ENCODE assay signal across 22 cellular contexts in genomic region chr20:32980990-32981389, GRCh38. TPM values are rescaled to one million over a fixed set of nuclear protein-coding genes. Genes with fewer than 3 reads are reported as not detected.
DNase-seq lines count a peak whose midpoint lies in the region; ATAC-seq, FAIRE-seq and TF ChIP-seq lines count a peak whose summit lies in the region.
"Had no signal": no experiment of that assay in that cellular context is flagged by ENCODE, and none has a peak within 500 bp of the region (broad histone marks: within the 10 kb centered on the region; RNA-seq: fewer than 3 reads in every experiment).

No MANE protein-coding gene starts in this region.

- H3K79me2 ChIP-seq in HepG2 (ENCODE audit: insufficient read depth, low read length), result no peaks in the 10 kb centered on the region

- H3K27ac Mint-ChIP-seq in chondrocyte (ENCODE audit: unreplicated experiment), result no peak overlapping the region

- H3K27me3 ChIP-seq in HepG2 (ENCODE audit: control insufficient read depth in 1 of 2, insufficient read depth in 2 of 2, low read length in 2 of 2) (peaks cover 9 to 74% of the 10 kb centered on the region in 2 experiments), right lobe of liver (no peaks in the 10 kb centered on the region)
- H3K27me3 ChIP-seq: MG63 had no signal

- no peak for TF ChIP-seq RAD21 in HepG2 (CRISPR knock-in tag; IDR thresholded peaks at IDR 0.05)

- no peak overlapping the region for H3K4me3 ChIP-seq in HepG2 (replicated peaks in 1 of 3; ENCODE audit: insufficient read depth in 1 of 3, low read depth in 2 of 3, low read length in 3 of 3)
- no peak overlapping the region for H3K4me3 ChIP-seq in right lobe of liver
- H3K4me3 ChIP-seq: A549, MG63 had no signal

- TF ChIP-seq POLR2A in HepG2 (IDR thresholded peaks at IDR 0.05; ENCODE audit: insufficient read depth in 1 of 2, low read depth in 2 of 2, low read length in 2 of 2), result no peak
- no peak for TF ChIP-seq POLR2A in right lobe of liver (IDR thresholded peaks at IDR 0.05)

- peaks cover 6% of the 10 kb centered on the region for H3K9me3 Mint-ChIP-seq in chondrocyte (ENCODE audit: low read depth)

- no TSS peak for BruUV-seq in HepG2 (replicated peaks; lab: Mats Ljungman, UMichigan)

- H3K36me3 ChIP-seq in HepG2 (replicated peaks in 1 of 2; ENCODE audit: control insufficient read depth in 1 of 2, insufficient read depth in 2 of 2, low read length in 2 of 2) (no peaks in the 10 kb centered on the region), right lobe of liver (no peaks in the 10 kb centered on the region)
- H3K36me3 ChIP-seq: MG63 had no signal

- H3K9ac ChIP-seq in HepG2 (ENCODE audit: insufficient read depth, low read depth, low read length), result no peak overlapping the region

- FAIRE-seq in HepG2 (lab: Jason Lieb, UNC), result no peak
- FAIRE-seq: A549, GM12892, H1 had no signal

- POLR2A ChIA-PET in HepG2 (lab: Yijun Ruan, JAX), result no interaction called here

- no peak overlapping the region for H3K4me3 Mint-ChIP-seq in chondrocyte (ENCODE audit: unreplicated experiment)

- no peaks in the 10 kb centered on the region for H4K20me1 ChIP-seq in HepG2 (ENCODE audit: insufficient read depth, low read length)

- in situ Hi-C loops in HepG2 (cut with HindIII; ENCODE audit: extremely low pct_ligation_motif_present, low pct_unique_long_range_greater_than_20kb), result no loop called here

- TF ChIP-seq CTCF in HepG2 (CRISPR knock-in tag; IDR thresholded peaks at IDR 0.05) (no peak), right lobe of liver (IDR thresholded peaks at IDR 0.05) (no peak), chondrocyte (IDR thresholded peaks at IDR 0.05) (no peak)

- no peak for DNase-seq in HepG2 (ENCODE audit: low spot score)
- no peak for DNase-seq in right lobe of liver
- DNase-seq in chondrocyte (ENCODE audit: low spot score), result peak; percentile 22
- peak; percentile 36 for DNase-seq in midbrain (lab: John Stamatoyannopoulos, UW)
- no peak for DNase-seq in NCI-H82 treated with DMSO at 0.1 percent for 48 hours (lab: John Stamatoyannopoulos, UW; ENCODE audit: unreplicated experiment)
- no peak for DNase-seq in GDM1 (lab: John Stamatoyannopoulos, UW)
- DNase-seq: DMS 273 treated with DMSO at 0.1 percent for 48 hours, GF-D8, IMR-90, Karpas-422, MG63, NCI-H146, NCI-H2081, NCI-H510A treated with DMSO at 0.1 percent for 48 hours, Right ventricle myocardium superior had no signal

- no peak overlapping the region for H2AFZ ChIP-seq in HepG2 (ENCODE audit: low read length)

- WGBS in HepG2 (ENCODE audit: low lambda C conversion rate), result 18% methylated on average over 6 of the region's 6 CpGs
- 63% methylated on average over 5 of the region's 6 CpGs for WGBS in right lobe of liver (ENCODE audit: insufficient coverage, low coverage, low lambda C conversion rate, missing lambda C conversion rate)

- H3K9me3 ChIP-seq in HepG2 (ENCODE audit: low read length) (no peaks in the 10 kb centered on the region), right lobe of liver (no peaks in the 10 kb centered on the region)
- H3K9me3 ChIP-seq: A549, MG63 had no signal

- H3K27ac ChIP-seq in HepG2 (ENCODE audit: extremely low read length, insufficient read depth, low read length) (no peak overlapping the region), right lobe of liver (no peak overlapping the region), temporal lobe (ENCODE audit: low read depth, low read length) (peak overlapping the region; percentile 94)
- H3K27ac ChIP-seq: A549, C4-2B had no signal

- peaks cover 53% of the 10 kb centered on the region for H3K4me1 ChIP-seq in HepG2 (ENCODE audit: insufficient read depth, low read length)
- no peaks in the 10 kb centered on the region for H3K4me1 ChIP-seq in right lobe of liver
- H3K4me1 ChIP-seq: A549 had no signal

- ATAC-seq in HepG2, result no peak
- ATAC-seq in right lobe of liver, result no peak
- no peak for ATAC-seq in GM19035 (IDR thresholded peaks at IDR 0.05; ENCODE audit: unreplicated experiment)
- ATAC-seq: A549, Panc1 had no signal

- CTCF ChIA-PET in HepG2 (lab: Yijun Ruan, JAX; ENCODE audit: low intra/inter-chr PET ratio, low total read pairs), result no interaction called here

- peaks cover 21% of the 10 kb centered on the region for H3K27me3 Mint-ChIP-seq in chondrocyte (ENCODE audit: low read depth)

- intact Hi-C loops in HepG2 (cut with micrococcal nuclease; ENCODE audit: unreplicated experiment) (no loop called here), right lobe of liver (cut with DNase I) (no loop called here)

- H3K4me1 Mint-ChIP-seq in chondrocyte (ENCODE audit: low read depth), result no peaks in the 10 kb centered on the region

- TF ChIP-seq EP300 in HepG2 (IDR thresholded peaks at IDR 0.05; ENCODE audit: low read depth in 2 of 2, low read length in 2 of 2) (no peak), HepG2 (CRISPR knock-in tag; IDR thresholded peaks at IDR 0.05; ENCODE audit: borderline replicate concordance) (no peak)

- no peaks in the 10 kb centered on the region for H3K36me3 Mint-ChIP-seq in chondrocyte (ENCODE audit: low read depth)

- H3K4me2 ChIP-seq in HepG2 (ENCODE audit: low read depth, low read length), result no peak overlapping the region
- H3K4me2 ChIP-seq: A549 had no signal

RNA-seq across cellular contexts. Expression of gene SUN5, which starts 23.2 kb away (rescaled TPM):
- total RNA-seq in HepG2 (2016; rRNA removed; fragmentation: Illumina TruSeq; extraction: Trizol), result not detected in 2 replicates
- not detected in 2 replicates for total RNA-seq in HepG2 (2016; cell fraction: cytosol; rRNA removed; fragmentation: Illumina TruSeq; extraction: Trizol; ENCODE audit: low read depth)
- not detected in 2 replicates for total RNA-seq in HepG2 (2016; cell fraction: insoluble cytoplasmic fraction; rRNA removed; fragmentation: Illumina TruSeq; extraction: Trizol)
- total RNA-seq in HepG2 (2016; cell fraction: membrane; rRNA removed; fragmentation: Illumina TruSeq; extraction: Trizol), result not detected in 2 replicates
- total RNA-seq in HepG2 (2016; cell fraction: nucleus; rRNA removed; fragmentation: Illumina TruSeq; extraction: Trizol), result not detected in 2 replicates
- polyA plus RNA-seq in HepG2 (2011; rRNA removed), result not detected in 2 replicates
- polyA plus RNA-seq in HepG2 (2011; cell fraction: cytosol; rRNA removed), result not detected in 2 replicates
- polyA plus RNA-seq in HepG2 (2011; cell fraction: nucleus; rRNA removed), result not detected in 2 replicates
- polyA plus RNA-seq in HepG2 (2012), result not detected in 2 replicates
- not detected in 2 replicates for polyA plus RNA-seq in HepG2 (2016; cell fraction: cytosol; fragmentation: Illumina TruSeq; extraction: Trizol; ENCODE audit: low read depth)
- not detected in 2 replicates for polyA plus RNA-seq in HepG2 (2016; cell fraction: insoluble cytoplasmic fraction; fragmentation: Illumina TruSeq; extraction: Trizol; ENCODE audit: low read depth)
- polyA plus RNA-seq in HepG2 (2016; cell fraction: membrane; fragmentation: Illumina TruSeq; extraction: Trizol; ENCODE audit: low read depth), result not detected in 2 replicates
- not detected in 2 replicates for polyA plus RNA-seq in HepG2 (2016; cell fraction: nucleus; fragmentation: Illumina TruSeq; extraction: Trizol; ENCODE audit: insufficient read depth, low read depth)
- polyA minus RNA-seq in HepG2 (2011; rRNA and poly(A)+ RNA removed; ENCODE audit: low replicate concordance), result not detected in 2 replicates
- not detected in 2 replicates for polyA minus RNA-seq in HepG2 (2011; cell fraction: cytosol; rRNA and poly(A)+ RNA removed)
- not detected in 2 replicates for polyA minus RNA-seq in HepG2 (2011; cell fraction: nucleus; rRNA and poly(A)+ RNA removed)
- total RNA-seq in right lobe of liver, result not detected
- not detected in 3 replicates for total RNA-seq in chondrocyte
- not detected for total RNA-seq in temporal lobe
- total RNA-seq: H1, IMR-90, Right ventricle myocardium superior had no signal
- polyA plus RNA-seq: A549, H1, IMR-90 had no signal

RNA-seq across cellular contexts. Expression of gene BPIFB2, which starts 26.5 kb away (rescaled TPM):
- total RNA-seq in HepG2 (2016; rRNA removed; fragmentation: Illumina TruSeq; extraction: Trizol), result 27.4 and 54.5 TPM in 2 replicates
- 7.1 and 9.6 TPM in 2 replicates for total RNA-seq in HepG2 (2016; cell fraction: cytosol; rRNA removed; fragmentation: Illumina TruSeq; extraction: Trizol; ENCODE audit: low read depth)
- total RNA-seq in HepG2 (2016; cell fraction: insoluble cytoplasmic fraction; rRNA removed; fragmentation: Illumina TruSeq; extraction: Trizol), result 23.9 and 58.5 TPM in 2 replicates
- 14.4 and 19.0 TPM in 2 replicates for total RNA-seq in HepG2 (2016; cell fraction: membrane; rRNA removed; fragmentation: Illumina TruSeq; extraction: Trizol)
- 67.6 and 73.6 TPM in 2 replicates for total RNA-seq in HepG2 (2016; cell fraction: nucleus; rRNA removed; fragmentation: Illumina TruSeq; extraction: Trizol)
- 902 and 1,439 TPM in 2 replicates for polyA plus RNA-seq in HepG2 (2011; rRNA removed)
- polyA plus RNA-seq in HepG2 (2011; cell fraction: cytosol; rRNA removed), result 445 and 477 TPM in 2 replicates
- polyA plus RNA-seq in HepG2 (2011; cell fraction: nucleus; rRNA removed), result 3,378 and 3,757 TPM in 2 replicates
- polyA plus RNA-seq in HepG2 (2012), result 748 and 877 TPM in 2 replicates
- polyA plus RNA-seq in HepG2 (2016; cell fraction: cytosol; fragmentation: Illumina TruSeq; extraction: Trizol; ENCODE audit: low read depth), result 16.7 and 20.1 TPM in 2 replicates
- 40.9 and 50.4 TPM in 2 replicates for polyA plus RNA-seq in HepG2 (2016; cell fraction: insoluble cytoplasmic fraction; fragmentation: Illumina TruSeq; extraction: Trizol; ENCODE audit: low read depth)
- polyA plus RNA-seq in HepG2 (2016; cell fraction: membrane; fragmentation: Illumina TruSeq; extraction: Trizol; ENCODE audit: low read depth), result 25.2 and 26.1 TPM in 2 replicates
- polyA plus RNA-seq in HepG2 (2016; cell fraction: nucleus; fragmentation: Illumina TruSeq; extraction: Trizol; ENCODE audit: insufficient read depth, low read depth), result 205 and 206 TPM in 2 replicates
- polyA minus RNA-seq in HepG2 (2011; rRNA and poly(A)+ RNA removed; ENCODE audit: low replicate concordance), result 0.19 and 1,018 TPM in 2 replicates
- polyA minus RNA-seq in HepG2 (2011; cell fraction: cytosol; rRNA and poly(A)+ RNA removed), result 235 and 377 TPM in 2 replicates
- 642 and 673 TPM in 2 replicates for polyA minus RNA-seq in HepG2 (2011; cell fraction: nucleus; rRNA and poly(A)+ RNA removed)
- under 1 TPM in 1 of 6 experiments, not detected in 5; 0.12 TPM for total RNA-seq in right lobe of liver
- not detected in 3 replicates for total RNA-seq in chondrocyte
- not detected for total RNA-seq in temporal lobe
- total RNA-seq: H1, IMR-90, Right ventricle myocardium superior had no signal
- polyA plus RNA-seq: A549, H1, IMR-90 had no signal

RNA-seq across cellular contexts. Expression of gene BPIFB6, which starts 50.5 kb away (rescaled TPM):
- total RNA-seq in HepG2 (2016; rRNA removed; fragmentation: Illumina TruSeq; extraction: Trizol), result 0.13 TPM in 1 of 2 replicates, not detected in the other
- total RNA-seq in HepG2 (2016; cell fraction: cytosol; rRNA removed; fragmentation: Illumina TruSeq; extraction: Trizol; ENCODE audit: low read depth), result not detected in 2 replicates
- total RNA-seq in HepG2 (2016; cell fraction: insoluble cytoplasmic fraction; rRNA removed; fragmentation: Illumina TruSeq; extraction: Trizol), result not detected in 2 replicates
- total RNA-seq in HepG2 (2016; cell fraction: membrane; rRNA removed; fragmentation: Illumina TruSeq; extraction: Trizol), result not detected in 2 replicates
- total RNA-seq in HepG2 (2016; cell fraction: nucleus; rRNA removed; fragmentation: Illumina TruSeq; extraction: Trizol), result 0.28 TPM in 1 of 2 replicates, not detected in the other
- 1.7 and 3.1 TPM in 2 replicates for polyA plus RNA-seq in HepG2 (2011; rRNA removed)
- polyA plus RNA-seq in HepG2 (2011; cell fraction: cytosol; rRNA removed), result 0.36 and 0.92 TPM in 2 replicates
- 16.0 and 30.7 TPM in 2 replicates for polyA plus RNA-seq in HepG2 (2011; cell fraction: nucleus; rRNA removed)
- polyA plus RNA-seq in HepG2 (2012), result 1.9 and 4.7 TPM in 2 replicates
- not detected in 2 replicates for polyA plus RNA-seq in HepG2 (2016; cell fraction: cytosol; fragmentation: Illumina TruSeq; extraction: Trizol; ENCODE audit: low read depth)
- polyA plus RNA-seq in HepG2 (2016; cell fraction: insoluble cytoplasmic fraction; fragmentation: Illumina TruSeq; extraction: Trizol; ENCODE audit: low read depth), result not detected in 2 replicates
- polyA plus RNA-seq in HepG2 (2016; cell fraction: membrane; fragmentation: Illumina TruSeq; extraction: Trizol; ENCODE audit: low read depth), result not detected in 2 replicates
- polyA plus RNA-seq in HepG2 (2016; cell fraction: nucleus; fragmentation: Illumina TruSeq; extraction: Trizol; ENCODE audit: insufficient read depth, low read depth), result 0.32 TPM in 1 of 2 replicates, not detected in the other
- polyA minus RNA-seq in HepG2 (2011; rRNA and poly(A)+ RNA removed; ENCODE audit: low replicate concordance), result 2.3 TPM in 1 of 2 replicates, not detected in the other
- polyA minus RNA-seq in HepG2 (2011; cell fraction: cytosol; rRNA and poly(A)+ RNA removed), result not detected in 2 replicates
- 2.2 and 2.5 TPM in 2 replicates for polyA minus RNA-seq in HepG2 (2011; cell fraction: nucleus; rRNA and poly(A)+ RNA removed)
- not detected for total RNA-seq in right lobe of liver
- not detected in 3 replicates for total RNA-seq in chondrocyte
- total RNA-seq in temporal lobe, result not detected
- total RNA-seq: H1, IMR-90, Right ventricle myocardium superior had no signal
- polyA plus RNA-seq: A549, H1, IMR-90 had no signal

Comparison
In these comparisons a context has a peak if more than half of its experiments do, and no peak if none do; other contexts are left out.
1. DNase-seq: peak in chondrocyte (single experiment) and midbrain (single experiment); none in HepG2 (single experiment), right lobe of liver (0 of 3), NCI-H82 treated with DMSO at 0.1 percent for 48 hours (single experiment) and GDM1 (single experiment).